In the genomic region with DNA sequence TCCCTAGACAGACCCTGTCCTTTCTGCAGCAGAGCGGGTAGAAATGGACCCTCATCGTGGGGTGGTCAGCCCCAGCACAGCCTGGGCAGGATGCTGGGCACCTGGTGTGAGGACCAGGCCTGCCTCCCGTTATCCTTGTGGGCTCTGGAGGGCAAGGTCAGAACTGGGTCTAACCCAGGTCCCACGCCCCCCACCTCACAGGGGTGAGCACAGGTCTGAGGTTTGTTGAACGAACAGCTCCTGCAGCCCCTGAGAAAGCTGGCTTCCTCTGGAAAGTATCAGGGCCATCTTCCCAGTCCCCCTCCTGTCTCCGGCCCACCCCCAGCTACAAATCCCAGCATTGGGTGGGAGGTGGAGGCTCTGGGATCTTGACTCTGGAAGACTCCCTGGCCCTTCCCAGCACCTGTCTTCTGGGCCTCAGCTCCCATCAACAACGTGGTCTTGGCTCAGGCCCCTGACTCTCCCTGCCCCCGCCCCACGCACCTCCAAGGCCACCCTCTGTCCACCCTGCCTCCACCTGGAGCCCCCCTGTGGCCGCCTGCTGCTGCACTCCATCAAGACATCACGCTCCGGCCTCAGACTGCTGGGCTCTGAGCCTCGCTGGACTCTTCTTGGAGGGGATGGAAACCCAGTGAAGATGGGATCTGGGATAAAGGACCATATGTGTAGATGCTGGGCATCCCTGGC, we compare ENCODE assay signal across 17 cellular contexts. TPM values are rescaled to one million over a fixed set of nuclear protein-coding genes. Genes with fewer than 3 reads are reported as not detected.
DNase-seq lines count a peak whose midpoint lies in the region; FAIRE-seq and TF ChIP-seq lines count a peak whose summit lies in the region.
"Had no signal": no experiment of that assay in that cellular context is flagged by ENCODE, and none has a peak within 500 bp of the region (broad histone marks: within the 10 kb centered on the region; RNA-seq: fewer than 3 reads in every experiment).

No MANE protein-coding gene starts in this region.

- no peak overlapping the region for H2BK12ac ChIP-seq in H1 (ENCODE audit: low read depth, low read length)
- no peak overlapping the region for H2BK12ac ChIP-seq in mesenchymal stem cell (ENCODE audit: low read length in 2 of 2)

- H3K23me2 ChIP-seq in H1 (ENCODE audit: low read depth, low read length): no peaks in the 10 kb centered on the region

- H2BK15ac ChIP-seq in H1 (ENCODE audit: low read length): no peak overlapping the region
- H2BK15ac ChIP-seq in mesenchymal stem cell (ENCODE audit: low read depth, poor library complexity, severe bottlenecking): no peak overlapping the region

- CTCF ChIA-PET in H1 (lab: Charles Lee; ENCODE audit: partially characterized antibody): interaction anchor here (0.6 to 2.3 kb wide), 6 partner anchors 10 to 135 kb away, joined by 3 to 4 read pairs (median 3); no protein-coding TSS in a partner anchor

- H3K36me3 ChIP-seq in H1 (ENCODE audit: control insufficient read depth in 2 of 4, insufficient read depth in 4 of 4, low read length in 3 of 4) (no peaks in the 10 kb centered on the region; a peak in 1 of 8 replicates), mesenchymal stem cell (ENCODE audit: control insufficient read depth in 1 of 2, insufficient read depth in 2 of 2, low read depth in 1 of 2, low read length in 2 of 2) (no peaks in the 10 kb centered on the region)
- H3K36me3 ChIP-seq: BLaER1 had no signal

- H2BK120ac ChIP-seq in H1 (replicated peaks; ENCODE audit: low read depth, low read length): no peak overlapping the region
- H2BK120ac ChIP-seq in mesenchymal stem cell (ENCODE audit: low read depth, low read length): no peak overlapping the region

- H3K14ac ChIP-seq in H1 (ENCODE audit: insufficient read length) (no peak overlapping the region), mesenchymal stem cell (ENCODE audit: low read length in 2 of 2) (no peak overlapping the region)

- no peak overlapping the region for H3K23ac ChIP-seq in H1 (ENCODE audit: insufficient read length)
- no peak overlapping the region for H3K23ac ChIP-seq in mesenchymal stem cell (ENCODE audit: low read length in 2 of 2)

- H3K27ac ChIP-seq in H1 (ENCODE audit: low read depth, low read length): no peak overlapping the region
- H3K27ac ChIP-seq in mesenchymal stem cell (ENCODE audit: low read length, poor library complexity, severe bottlenecking): no peak overlapping the region
- H3K27ac ChIP-seq: 22Rv1, BLaER1 had no signal

- no peaks in the 10 kb centered on the region for H3K4me1 ChIP-seq in H1 (replicated peaks in 1 of 4; ENCODE audit: control insufficient read depth in 3 of 4, insufficient read depth in 4 of 4, low read length in 3 of 4)
- H3K4me1 ChIP-seq in mesenchymal stem cell (ENCODE audit: control insufficient read depth, insufficient read depth, low read depth, low read length): peaks cover 1% of the 10 kb centered on the region
- H3K4me1 ChIP-seq: BLaER1 had no signal

- no peak overlapping the region for H3K18ac ChIP-seq in H1 (ENCODE audit: extremely low read depth, low read length)
- H3K18ac ChIP-seq in mesenchymal stem cell (ENCODE audit: low read depth in 1 of 2, low read length in 2 of 2): no peak overlapping the region

- no peak for TF ChIP-seq RAD21 in H1 (IDR thresholded peaks at IDR 0.05 in 1 of 2, conservative IDR thresholded peaks at IDR 0.05 in 1 of 2; ENCODE audit: low read depth in 2 of 2, low read length in 2 of 2)

- no peak overlapping the region for H3K4ac ChIP-seq in H1 (replicated peaks; ENCODE audit: insufficient read length, low read depth, low read length)
- no peak overlapping the region for H3K4ac ChIP-seq in mesenchymal stem cell (ENCODE audit: low read depth in 1 of 2, low read length in 2 of 2)

- WGBS in H1 (ENCODE audit: extremely low coverage in 1 of 2, insufficient coverage in 1 of 2, insufficient read length in 1 of 2, insufficient replicate concordance in 2 of 2, low coverage in 1 of 2, low lambda C conversion rate in 2 of 2, missing lambda C conversion rate in 1 of 2), 2 experiments: 78% methylated on average over 8 of the region's 13 CpGs; no CpG with 5 or more reads in 1 of the 2 experiments
- 65% methylated on average over 13 of the region's 13 CpGs for WGBS in mesenchymal stem cell

- intact Hi-C loops in posterior vena cava (cut with DNase I): no loop called here

- peak; percentile 28 for DNase-seq in activated CD8-positive, alpha-beta memory T cell treated with anti-CD3 and anti-CD28 coated beads for 24 hours
- no peak for DNase-seq in activated CD8-positive, alpha-beta memory T cell treated with anti-CD3 and anti-CD28 coated beads, Interleukin-2, amount 50 U/mL, for 48 hours
- DNase-seq in LNCaP clone FGC (ENCODE audit: low read depth): no peak
- DNase-seq in H1 (ENCODE audit: low read depth in 1 of 2, low spot score in 2 of 2): no peak
- DNase-seq in posterior vena cava (ENCODE audit: low spot score): peak; percentile 72
- DNase-seq in stimulated activated CD4-positive, alpha-beta T cell treated with anti-CD3 and anti-CD28 coated beads, Interleukin-2, amount 100 ng/mL, for 48 hours: no peak
- DNase-seq in mesenchymal stem cell: no peak
- no peak for DNase-seq in frontal cortex (ENCODE audit: low spot score in 2 of 2)
- DNase-seq: Calu3; CD4-positive, alpha-beta memory T cell; DMS79 treated with DMSO at 0.1 percent for 48 hours; GF-D8; GOT3; H9 had no signal

- H4K5ac ChIP-seq in H1 (ENCODE audit: insufficient read length, low read depth, low read length): no peak overlapping the region

- H3K79me2 ChIP-seq in H1 (ENCODE audit: control insufficient read depth in 1 of 2, insufficient read depth in 2 of 2, low read length in 2 of 2): no peaks in the 10 kb centered on the region

- H3K79me1 ChIP-seq in H1 (ENCODE audit: low read depth, low read length) (no peaks in the 10 kb centered on the region), mesenchymal stem cell (replicated peaks; ENCODE audit: low read length, poor library complexity, severe bottlenecking) (no peaks in the 10 kb centered on the region)

- H4K8ac ChIP-seq in H1 (ENCODE audit: extremely low read depth, insufficient read depth, low read length) (peak overlapping the region; percentile 38; the same call in 1 of the 2 replicates), mesenchymal stem cell (ENCODE audit: low read length) (no peak overlapping the region)

- H2AK5ac ChIP-seq in H1 (ENCODE audit: low read depth, low read length) (no peak overlapping the region), mesenchymal stem cell (ENCODE audit: low read length, severe bottlenecking) (no peak overlapping the region)

- TF ChIP-seq CTCF in LNCaP clone FGC (IDR thresholded peaks at IDR 0.05; ENCODE audit: control insufficient read depth, extremely low read depth, insufficient read depth): 0 out of 2 replicates have a peak, but pooled peaks have one; percentile 1
- no peak for TF ChIP-seq CTCF in H1 (IDR thresholded peaks at IDR 0.05; ENCODE audit: control extremely low read depth in 1 of 3, insufficient read depth in 1 of 3, low read depth in 1 of 3, low read length in 3 of 3)

- H3K27me3 ChIP-seq in H1 (replicated peaks in 1 of 4; ENCODE audit: control insufficient read depth in 3 of 4, extremely low read depth in 1 of 4, insufficient read depth in 3 of 4, low read length in 3 of 4): no peaks in the 10 kb centered on the region
- peaks cover 0 to 31% of the 10 kb centered on the region in 2 experiments for H3K27me3 ChIP-seq in mesenchymal stem cell (ENCODE audit: control insufficient read depth in 1 of 2, insufficient read depth in 1 of 2, low read length in 2 of 2)
- H3K27me3 ChIP-seq: BLaER1 had no signal

- H3K9me3 ChIP-seq in H1 (ENCODE audit: insufficient read depth in 2 of 2, low read depth in 1 of 2, low read length in 1 of 2) (peaks cover 10 to 33% of the 10 kb centered on the region in 2 experiments; a peak in 3 of 4 replicates), mesenchymal stem cell (ENCODE audit: control insufficient read depth, low read length) (peaks cover 3% of the 10 kb centered on the region)

- TF ChIP-seq EP300 in H1 (IDR thresholded peaks at IDR 0.05; ENCODE audit: borderline replicate concordance in 1 of 2, low read depth in 2 of 2, low read length in 2 of 2): no peak

- no peak overlapping the region for H2AFZ ChIP-seq in H1 (ENCODE audit: low read length)
- H2AFZ ChIP-seq in mesenchymal stem cell (ENCODE audit: low read depth, low read length): no peak overlapping the region

- no peak overlapping the region for H2BK5ac ChIP-seq in H1 (ENCODE audit: low read depth, low read length)
- no peak overlapping the region for H2BK5ac ChIP-seq in mesenchymal stem cell (ENCODE audit: low read depth, low read length, poor library complexity, severe bottlenecking)

- FAIRE-seq in H1 (lab: Jason Lieb, UNC): no peak
- FAIRE-seq in frontal cortex (lab: Jason Lieb, UNC): no peak
- FAIRE-seq: HepG2 had no signal

- H3K4me2 ChIP-seq in H1 (ENCODE audit: insufficient read depth in 1 of 2, low read depth in 2 of 2, low read length in 2 of 2): no peak overlapping the region
- no peak overlapping the region for H3K4me2 ChIP-seq in mesenchymal stem cell (ENCODE audit: low read length, poor library complexity, severe bottlenecking)
- H3K4me2 ChIP-seq: BLaER1 had no signal

- TF ChIP-seq POLR2A in H1 (IDR thresholded peaks at IDR 0.05; ENCODE audit: control extremely low read depth in 1 of 2, low read depth in 2 of 2, low read length in 2 of 2): no peak

- H4K91ac ChIP-seq in H1 (replicated peaks; ENCODE audit: insufficient read length, low read length): no peak overlapping the region
- H4K91ac ChIP-seq in mesenchymal stem cell (ENCODE audit: low read length): no peak overlapping the region

- H3K56ac ChIP-seq in H1 (replicated peaks; ENCODE audit: insufficient read length, low read depth, low read length): no peak overlapping the region

- POLR2A ChIA-PET in H1 (lab: Charles Lee; ENCODE audit: partially characterized antibody): no interaction called here

- H3K4me3 ChIP-seq in LNCaP clone FGC (ENCODE audit: low read depth, low read length) (no peak overlapping the region), H1 (ENCODE audit: extremely low read depth in 1 of 4, insufficient read depth in 2 of 4, low read depth in 3 of 4, low read length in 4 of 4) (no peak overlapping the region), mesenchymal stem cell (ENCODE audit: insufficient read depth in 1 of 2, low read depth in 1 of 2, low read length in 2 of 2) (no peak overlapping the region)
- H3K4me3 ChIP-seq: BLaER1 had no signal

- H3K9ac ChIP-seq in H1 (replicated peaks in 1 of 4; ENCODE audit: extremely low read depth in 1 of 4, low read depth in 3 of 4, low read length in 3 of 4): no peak overlapping the region
- no peak overlapping the region for H3K9ac ChIP-seq in mesenchymal stem cell (ENCODE audit: low read length)
- H3K9ac ChIP-seq: BLaER1 had no signal

- no peak overlapping the region for H2BK20ac ChIP-seq in H1 (ENCODE audit: low read length)

- H4K20me1 ChIP-seq in H1 (replicated peaks in 1 of 2; ENCODE audit: control insufficient read depth in 1 of 2, insufficient read depth in 2 of 2, low read length in 2 of 2): no peaks in the 10 kb centered on the region
- H4K20me1 ChIP-seq: BLaER1 had no signal

RNA-seq across cellular contexts. Expression of a gene that starts 30.1 kb away (rescaled TPM):
- total RNA-seq in H1 (2021; fragmentation: NEBNext Ultra II Directional; extraction: Animal tissue kit (Norgen Biotek cat#: 25700)): 45.4 and 48.0 TPM in 2 replicates
- polyA plus RNA-seq in H1 (2011; rRNA removed): 6.8 and 10.7 TPM in 2 replicates
- 11.8 TPM for polyA plus RNA-seq in H1 (2011; cell fraction: cytosol; rRNA removed)
- 6.3 TPM for polyA plus RNA-seq in H1 (2011; cell fraction: nucleus; rRNA removed)
- polyA plus RNA-seq in H1 (2012, experiment 1 of 2): 15.7 to 43.5 TPM (median 17.7 TPM) in 4 replicates
- polyA plus RNA-seq in H1 (2012, experiment 2 of 2): 1.9 TPM
- 16.6 TPM for polyA plus RNA-seq in H1 (2013, experiment 1 of 2)
- 16.5 TPM for polyA plus RNA-seq in H1 (2013, experiment 2 of 2)
- polyA minus RNA-seq in H1 (2011; rRNA and poly(A)+ RNA removed): 23.1 and 23.4 TPM in 2 replicates
- polyA minus RNA-seq in H1 (2011; cell fraction: cytosol; rRNA and poly(A)+ RNA removed): 13.9 TPM
- 15.8 TPM for polyA minus RNA-seq in H1 (2011; cell fraction: nucleus; rRNA and poly(A)+ RNA removed)
- total RNA-seq in posterior vena cava (10 to 100 TPM; 19.9 to 22.6 TPM), frontal cortex (34.6 TPM)
- polyA plus RNA-seq in mesenchymal stem cell (2013, experiment 1 of 2): 13.2 TPM
- polyA plus RNA-seq in mesenchymal stem cell (2013, experiment 2 of 2): 13.5 TPM

Comparison
In these comparisons a context has a peak if more than half of its experiments do, and no peak if none do; other contexts are left out.
1. DNase-seq: peak in activated CD8-positive, alpha-beta memory T cell treated with anti-CD3 and anti-CD28 coated beads for 24 hours (single experiment) and posterior vena cava (single experiment); none in activated CD8-positive, alpha-beta memory T cell treated with anti-CD3 and anti-CD28 coated beads, Interleukin-2, amount 50 U/mL, for 48 hours (single experiment), LNCaP clone FGC (single experiment), H1 (0 of 2), stimulated activated CD4-positive, alpha-beta T cell treated with anti-CD3 and anti-CD28 coated beads, Interleukin-2, amount 100 ng/mL, for 48 hours (0 of 2), mesenchymal stem cell (single experiment) and frontal cortex (0 of 2).